ENCODE assay signal across 1 cellular context in the genomic region with DNA sequence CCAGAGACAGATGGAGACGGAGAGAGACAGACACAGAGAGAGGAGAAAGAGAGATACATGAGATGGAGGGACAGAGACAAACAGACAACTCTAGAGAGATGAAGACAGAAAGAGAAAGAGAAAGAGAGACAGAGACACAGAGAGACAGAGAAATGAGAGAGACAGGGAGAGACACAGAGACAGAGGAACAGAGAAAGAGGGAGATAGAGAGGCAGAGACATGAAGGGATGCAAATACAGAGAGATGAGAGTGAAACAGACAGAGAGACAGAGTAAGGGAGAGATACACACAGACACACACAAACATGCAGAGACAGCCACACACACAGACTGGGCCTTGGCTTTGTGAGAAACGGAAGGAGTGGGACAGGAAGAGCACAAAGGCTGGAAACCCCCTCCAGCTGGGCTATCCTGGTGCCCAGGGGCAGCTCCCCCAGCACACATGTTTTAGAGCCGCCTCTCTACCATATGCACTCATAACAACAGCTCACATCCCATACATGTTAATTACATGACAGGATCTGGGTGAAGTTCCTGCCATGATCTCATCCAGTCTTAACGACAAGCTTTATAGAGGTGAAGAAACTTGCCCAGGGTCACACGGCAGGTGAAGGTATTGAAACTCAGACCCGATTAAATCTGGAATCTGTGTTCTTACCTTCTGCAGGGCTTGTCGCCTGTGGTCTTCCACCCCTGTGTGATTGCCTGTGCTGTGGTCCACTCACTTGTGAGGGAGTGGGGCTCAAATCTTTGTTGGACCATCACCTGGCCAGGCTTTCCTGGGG.
A peak's percentile ranks its signal among the peaks of the same experiment; 100 is the strongest.
TF ChIP-seq lines count a peak whose summit lies in the region.

No MANE protein-coding gene starts in this region.

TF ChIP-seq in GM12878, 131 proteins besides CTCF, POLR2A, EP300 and RAD21 (continues in another document):
- TF ChIP-seq TARDBP (IDR thresholded peaks at IDR 0.05; ENCODE audit: borderline replicate concordance) (no peak), ESRRA (IDR thresholded peaks at IDR 0.05; ENCODE audit: low read length) (no peak), RB1 (IDR thresholded peaks at IDR 0.05; ENCODE audit: borderline replicate concordance) (no peak), NFIC (IDR thresholded peaks at IDR 0.05; ENCODE audit: low read depth, low read length) (peak; percentile 65; the same call in 1 of the 2 replicates), IKZF1 (conservative IDR thresholded peaks at IDR 0.05) (peak; percentile 60), RUNX3 (IDR thresholded peaks at IDR 0.05; ENCODE audit: low read length) (peak; percentile 66), NR2F1 (conservative IDR thresholded peaks at IDR 0.05) (0 out of 2 replicates have a peak, but pooled peaks have one; percentile 26), CBFB (IDR thresholded peaks at IDR 0.05; ENCODE audit: low read depth) (0 out of 2 replicates have a peak, but pooled peaks have one; percentile 27), MLLT1 (IDR thresholded peaks at IDR 0.05) (0 out of 2 replicates have a peak, but pooled peaks have one; percentile 44), SMAD1 (IDR thresholded peaks at IDR 0.05; ENCODE audit: low read depth, partially characterized antibody) (no peak), ZNF384 (IDR thresholded peaks at IDR 0.05; ENCODE audit: borderline replicate concordance, low read depth, low read length) (no peak), TCF12 (IDR thresholded peaks at IDR 0.05; ENCODE audit: low read depth, low read length) (peak; percentile 91), RBBP5 (conservative IDR thresholded peaks at IDR 0.05) (no peak), HDGF (IDR thresholded peaks at IDR 0.05) (peak; percentile 94), ETV6 (conservative IDR thresholded peaks at IDR 0.05 in 1 of 2, IDR thresholded peaks at IDR 0.05 in 1 of 2; ENCODE audit: borderline replicate concordance in 1 of 2, low read depth in 1 of 2) (no peak), YY1 (IDR thresholded peaks at IDR 0.05; ENCODE audit: low read depth, low read length) (no peak), DPF2 (IDR thresholded peaks at IDR 0.05) (0 out of 2 replicates have a peak, but pooled peaks have one; percentile 52), CUX1 (IDR thresholded peaks at IDR 0.05; ENCODE audit: insufficient replicate concordance, low read depth, low read length) (no peak), BHLHE40 (IDR thresholded peaks at IDR 0.05; ENCODE audit: borderline replicate concordance in 1 of 2, low read depth in 2 of 2, low read length in 1 of 2) (0 out of 4 replicates have a peak, but pooled peaks of 1 of the 2 experiments have one; percentile 3), BCL11A (IDR thresholded peaks at IDR 0.05; ENCODE audit: low read depth, low read length) (peak; percentile 50; the same call in 1 of the 2 replicates), POU2F2 (IDR thresholded peaks at IDR 0.05; ENCODE audit: borderline replicate concordance, low read depth, low read length) (peak; percentile 42; the same call in 1 of the 3 replicates), PAX5 (IDR thresholded peaks at IDR 0.05; ENCODE audit: borderline replicate concordance, low read depth, low read length) (peak; percentile 44; the same call in 1 of the 2 replicates), YBX1 (IDR thresholded peaks at IDR 0.05) (no peak), PAX8 (IDR thresholded peaks at IDR 0.05) (no peak), ZSCAN29 (IDR thresholded peaks at IDR 0.05) (no peak), POLR2AphosphoS5 (IDR thresholded peaks at IDR 0.05; ENCODE audit: low read length) (peak; percentile 56), IRF4 (IDR thresholded peaks at IDR 0.05; ENCODE audit: low read depth, low read length) (0 out of 2 replicates have a peak, but pooled peaks have one; percentile 36), CEBPB (IDR thresholded peaks at IDR 0.05; ENCODE audit: borderline replicate concordance in 1 of 2, low read depth in 2 of 2, low read length in 2 of 2) (no peak)
- TF ChIP-seq, protein P1, sequence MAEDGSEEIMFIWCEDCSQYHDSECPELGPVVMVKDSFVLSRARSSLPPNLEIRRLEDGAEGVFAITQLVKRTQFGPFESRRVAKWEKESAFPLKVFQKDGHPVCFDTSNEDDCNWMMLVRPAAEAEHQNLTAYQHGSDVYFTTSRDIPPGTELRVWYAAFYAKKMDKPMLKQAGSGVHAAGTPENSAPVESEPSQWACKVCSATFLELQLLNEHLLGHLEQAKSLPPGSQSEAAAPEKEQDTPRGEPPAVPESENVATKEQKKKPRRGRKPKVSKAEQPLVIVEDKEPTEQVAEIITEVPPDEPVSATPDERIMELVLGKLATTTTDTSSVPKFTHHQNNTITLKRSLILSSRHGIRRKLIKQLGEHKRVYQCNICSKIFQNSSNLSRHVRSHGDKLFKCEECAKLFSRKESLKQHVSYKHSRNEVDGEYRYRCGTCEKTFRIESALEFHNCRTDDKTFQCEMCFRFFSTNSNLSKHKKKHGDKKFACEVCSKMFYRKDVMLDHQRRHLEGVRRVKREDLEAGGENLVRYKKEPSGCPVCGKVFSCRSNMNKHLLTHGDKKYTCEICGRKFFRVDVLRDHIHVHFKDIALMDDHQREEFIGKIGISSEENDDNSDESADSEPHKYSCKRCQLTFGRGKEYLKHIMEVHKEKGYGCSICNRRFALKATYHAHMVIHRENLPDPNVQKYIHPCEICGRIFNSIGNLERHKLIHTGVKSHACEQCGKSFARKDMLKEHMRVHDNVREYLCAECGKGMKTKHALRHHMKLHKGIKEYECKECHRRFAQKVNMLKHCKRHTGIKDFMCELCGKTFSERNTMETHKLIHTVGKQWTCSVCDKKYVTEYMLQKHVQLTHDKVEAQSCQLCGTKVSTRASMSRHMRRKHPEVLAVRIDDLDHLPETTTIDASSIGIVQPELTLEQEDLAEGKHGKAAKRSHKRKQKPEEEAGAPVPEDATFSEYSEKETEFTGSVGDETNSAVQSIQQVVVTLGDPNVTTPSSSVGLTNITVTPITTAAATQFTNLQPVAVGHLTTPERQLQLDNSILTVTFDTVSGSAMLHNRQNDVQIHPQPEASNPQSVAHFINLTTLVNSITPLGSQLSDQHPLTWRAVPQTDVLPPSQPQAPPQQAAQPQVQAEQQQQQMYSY (CRISPR knock-in tag; IDR thresholded peaks at IDR 0.05): no peak
- TF ChIP-seq, protein P2, sequence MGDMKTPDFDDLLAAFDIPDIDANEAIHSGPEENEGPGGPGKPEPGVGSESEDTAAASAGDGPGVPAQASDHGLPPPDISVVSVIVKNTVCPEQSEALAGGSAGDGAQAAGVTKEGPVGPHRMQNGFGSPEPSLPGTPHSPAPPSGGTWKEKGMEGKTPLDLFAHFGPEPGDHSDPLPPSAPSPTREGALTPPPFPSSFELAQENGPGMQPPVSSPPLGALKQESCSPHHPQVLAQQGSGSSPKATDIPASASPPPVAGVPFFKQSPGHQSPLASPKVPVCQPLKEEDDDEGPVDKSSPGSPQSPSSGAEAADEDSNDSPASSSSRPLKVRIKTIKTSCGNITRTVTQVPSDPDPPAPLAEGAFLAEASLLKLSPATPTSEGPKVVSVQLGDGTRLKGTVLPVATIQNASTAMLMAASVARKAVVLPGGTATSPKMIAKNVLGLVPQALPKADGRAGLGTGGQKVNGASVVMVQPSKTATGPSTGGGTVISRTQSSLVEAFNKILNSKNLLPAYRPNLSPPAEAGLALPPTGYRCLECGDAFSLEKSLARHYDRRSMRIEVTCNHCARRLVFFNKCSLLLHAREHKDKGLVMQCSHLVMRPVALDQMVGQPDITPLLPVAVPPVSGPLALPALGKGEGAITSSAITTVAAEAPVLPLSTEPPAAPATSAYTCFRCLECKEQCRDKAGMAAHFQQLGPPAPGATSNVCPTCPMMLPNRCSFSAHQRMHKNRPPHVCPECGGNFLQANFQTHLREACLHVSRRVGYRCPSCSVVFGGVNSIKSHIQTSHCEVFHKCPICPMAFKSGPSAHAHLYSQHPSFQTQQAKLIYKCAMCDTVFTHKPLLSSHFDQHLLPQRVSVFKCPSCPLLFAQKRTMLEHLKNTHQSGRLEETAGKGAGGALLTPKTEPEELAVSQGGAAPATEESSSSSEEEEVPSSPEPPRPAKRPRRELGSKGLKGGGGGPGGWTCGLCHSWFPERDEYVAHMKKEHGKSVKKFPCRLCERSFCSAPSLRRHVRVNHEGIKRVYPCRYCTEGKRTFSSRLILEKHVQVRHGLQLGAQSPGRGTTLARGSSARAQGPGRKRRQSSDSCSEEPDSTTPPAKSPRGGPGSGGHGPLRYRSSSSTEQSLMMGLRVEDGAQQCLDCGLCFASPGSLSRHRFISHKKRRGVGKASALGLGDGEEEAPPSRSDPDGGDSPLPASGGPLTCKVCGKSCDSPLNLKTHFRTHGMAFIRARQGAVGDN (IDR thresholded peaks at IDR 0.05): peak; percentile 13; the same call in 1 of the 2 replicates
- TF ChIP-seq, protein P3, sequence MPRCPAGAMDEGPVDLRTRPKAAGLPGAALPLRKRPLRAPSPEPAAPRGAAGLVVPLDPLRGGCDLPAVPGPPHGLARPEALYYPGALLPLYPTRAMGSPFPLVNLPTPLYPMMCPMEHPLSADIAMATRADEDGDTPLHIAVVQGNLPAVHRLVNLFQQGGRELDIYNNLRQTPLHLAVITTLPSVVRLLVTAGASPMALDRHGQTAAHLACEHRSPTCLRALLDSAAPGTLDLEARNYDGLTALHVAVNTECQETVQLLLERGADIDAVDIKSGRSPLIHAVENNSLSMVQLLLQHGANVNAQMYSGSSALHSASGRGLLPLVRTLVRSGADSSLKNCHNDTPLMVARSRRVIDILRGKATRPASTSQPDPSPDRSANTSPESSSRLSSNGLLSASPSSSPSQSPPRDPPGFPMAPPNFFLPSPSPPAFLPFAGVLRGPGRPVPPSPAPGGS (IDR thresholded peaks at IDR 0.05; ENCODE audit: borderline replicate concordance, insufficient read depth, low read depth, low read length, poor library complexity, severe bottlenecking): peak; percentile 92
- TF ChIP-seq, protein P4, sequence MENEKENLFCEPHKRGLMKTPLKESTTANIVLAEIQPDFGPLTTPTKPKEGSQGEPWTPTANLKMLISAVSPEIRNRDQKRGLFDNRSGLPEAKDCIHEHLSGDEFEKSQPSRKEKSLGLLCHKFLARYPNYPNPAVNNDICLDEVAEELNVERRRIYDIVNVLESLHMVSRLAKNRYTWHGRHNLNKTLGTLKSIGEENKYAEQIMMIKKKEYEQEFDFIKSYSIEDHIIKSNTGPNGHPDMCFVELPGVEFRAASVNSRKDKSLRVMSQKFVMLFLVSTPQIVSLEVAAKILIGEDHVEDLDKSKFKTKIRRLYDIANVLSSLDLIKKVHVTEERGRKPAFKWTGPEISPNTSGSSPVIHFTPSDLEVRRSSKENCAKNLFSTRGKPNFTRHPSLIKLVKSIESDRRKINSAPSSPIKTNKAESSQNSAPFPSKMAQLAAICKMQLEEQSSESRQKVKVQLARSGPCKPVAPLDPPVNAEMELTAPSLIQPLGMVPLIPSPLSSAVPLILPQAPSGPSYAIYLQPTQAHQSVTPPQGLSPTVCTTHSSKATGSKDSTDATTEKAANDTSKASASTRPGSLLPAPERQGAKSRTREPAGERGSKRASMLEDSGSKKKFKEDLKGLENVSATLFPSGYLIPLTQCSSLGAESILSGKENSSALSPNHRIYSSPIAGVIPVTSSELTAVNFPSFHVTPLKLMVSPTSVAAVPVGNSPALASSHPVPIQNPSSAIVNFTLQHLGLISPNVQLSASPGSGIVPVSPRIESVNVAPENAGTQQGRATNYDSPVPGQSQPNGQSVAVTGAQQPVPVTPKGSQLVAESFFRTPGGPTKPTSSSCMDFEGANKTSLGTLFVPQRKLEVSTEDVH (IDR thresholded peaks at IDR 0.05; ENCODE audit: low read depth, partially characterized antibody): no peak
- TF ChIP-seq, protein P5, sequence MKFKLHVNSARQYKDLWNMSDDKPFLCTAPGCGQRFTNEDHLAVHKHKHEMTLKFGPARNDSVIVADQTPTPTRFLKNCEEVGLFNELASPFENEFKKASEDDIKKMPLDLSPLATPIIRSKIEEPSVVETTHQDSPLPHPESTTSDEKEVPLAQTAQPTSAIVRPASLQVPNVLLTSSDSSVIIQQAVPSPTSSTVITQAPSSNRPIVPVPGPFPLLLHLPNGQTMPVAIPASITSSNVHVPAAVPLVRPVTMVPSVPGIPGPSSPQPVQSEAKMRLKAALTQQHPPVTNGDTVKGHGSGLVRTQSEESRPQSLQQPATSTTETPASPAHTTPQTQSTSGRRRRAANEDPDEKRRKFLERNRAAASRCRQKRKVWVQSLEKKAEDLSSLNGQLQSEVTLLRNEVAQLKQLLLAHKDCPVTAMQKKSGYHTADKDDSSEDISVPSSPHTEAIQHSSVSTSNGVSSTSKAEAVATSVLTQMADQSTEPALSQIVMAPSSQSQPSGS (IDR thresholded peaks at IDR 0.05; ENCODE audit: low read length): peak; percentile 60
